In the genomic region with DNA sequence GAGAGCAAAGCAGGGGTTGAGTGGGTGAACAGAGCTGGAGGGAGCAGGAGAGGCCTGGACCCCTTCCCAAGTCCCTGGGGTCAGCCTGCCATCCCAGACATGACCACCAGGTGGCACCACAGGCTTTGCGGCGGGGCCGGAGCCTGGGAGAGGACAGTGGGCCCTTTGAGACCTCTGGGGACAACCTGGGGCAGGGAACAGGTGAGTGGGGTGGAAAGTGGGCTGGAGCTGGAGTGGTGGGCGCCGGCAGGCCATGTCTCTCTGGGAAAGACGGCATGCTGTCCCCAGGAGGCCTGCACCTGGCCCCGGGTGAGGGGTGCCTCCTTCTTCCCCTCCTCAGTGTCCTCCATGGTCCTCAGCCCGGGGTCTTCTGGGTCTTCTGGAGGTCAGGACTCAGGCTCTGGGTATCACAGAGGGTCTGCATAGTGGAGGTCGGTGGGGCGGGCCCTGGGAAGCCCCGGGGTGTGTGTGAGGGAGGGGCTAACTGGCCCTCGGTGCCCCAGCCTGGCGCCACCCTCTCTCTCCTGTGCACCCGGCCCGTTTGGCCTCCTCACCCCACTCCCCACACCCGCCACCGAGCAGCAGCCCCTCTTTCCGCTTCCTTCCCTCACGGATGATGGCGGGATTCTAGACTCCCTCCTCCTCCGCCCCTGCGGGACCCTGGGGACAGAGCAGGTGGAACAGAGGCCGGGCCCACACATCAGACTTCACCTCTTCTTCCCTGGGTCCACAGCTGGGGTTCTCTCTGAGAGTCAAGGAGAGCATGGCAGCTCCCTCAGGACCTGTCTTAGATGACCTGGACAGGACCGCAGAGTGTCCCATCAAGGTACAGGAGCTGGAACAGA, we compare ENCODE assay signal across 8 cellular contexts. TPM values are rescaled to one million over a fixed set of nuclear protein-coding genes. Genes with fewer than 3 reads are reported as not detected.
DNase-seq lines count a peak whose midpoint lies in the region; ATAC-seq, FAIRE-seq and TF ChIP-seq lines count a peak whose summit lies in the region.

No MANE protein-coding gene starts in this region.

- no peaks in the 10 kb centered on the region for H3K9me3 ChIP-seq in Peyer's patch

- no peak overlapping the region for H3K27ac ChIP-seq in Peyer's patch

- peaks cover 0 to 5% (median 2%) of the 10 kb centered on the region in 4 donors for H3K4me1 ChIP-seq in Peyer's patch

- intact Hi-C loops in posterior vena cava (cut with DNase I), result loop anchor here (2.0 to 10.0 kb wide), 3 partner anchors 100 to 150 kb away; no protein-coding TSS in a partner anchor

- no peaks in the 10 kb centered on the region for H3K27me3 ChIP-seq in Peyer's patch

- no peak for TF ChIP-seq POLR2A in H54 (IDR thresholded peaks at IDR 0.05; ENCODE audit: low read depth, low read length)
- TF ChIP-seq POLR2A in Peyer's patch (IDR thresholded peaks at IDR 0.05), result no peak

- DNase-seq in CD1c-positive myeloid dendritic cell (ENCODE audit: extremely low spot score) (peak; percentile 53), H54 (ENCODE audit: insufficient read length, low spot score) (peak; percentile 73), Peyer's patch (peak; percentile 37 to 82 (median 82)), glomerular visceral epithelial cell (ENCODE audit: extremely low spot score) (peak; percentile 51), posterior vena cava (ENCODE audit: low spot score) (peak; percentile 90), GF-D8 (lab: John Stamatoyannopoulos, UW) (no peak)
- peak; percentile 33 for DNase-seq in activated T-helper 9 cell treated with anti-CD3 and anti-CD28 coated beads, Interleukin-2, amount 50 U/mL, for 16 hours (ENCODE audit: low read depth)

- no peak for ATAC-seq in HG03280 (IDR thresholded peaks at IDR 0.05; ENCODE audit: unreplicated experiment)

- FAIRE-seq in H54 (lab: Jason Lieb, UNC), result no peak

- TF ChIP-seq CTCF in Peyer's patch (IDR thresholded peaks at IDR 0.05), result peak; percentile 19 to 97 (median 92)

- no peaks in the 10 kb centered on the region for H3K36me3 ChIP-seq in Peyer's patch

- H3K4me3 ChIP-seq in Peyer's patch, result no peak overlapping the region

RNA-seq across cellular contexts. Expression of gene PKP1, which starts 28.5 kb away (rescaled TPM):
- 10 to 100 TPM in 1 of 4 donors, 1 to 10 TPM in 2, under 1 TPM in 1; 0.54 to 11.6 (median 1.4) TPM for total RNA-seq in Peyer's patch
- 1 to 10 TPM in 1 of 2 donors, under 1 TPM in 1; 0.83 to 2.8 TPM for total RNA-seq in posterior vena cava
